ENCODE assay signal across 1 cellular context in the genomic region with DNA sequence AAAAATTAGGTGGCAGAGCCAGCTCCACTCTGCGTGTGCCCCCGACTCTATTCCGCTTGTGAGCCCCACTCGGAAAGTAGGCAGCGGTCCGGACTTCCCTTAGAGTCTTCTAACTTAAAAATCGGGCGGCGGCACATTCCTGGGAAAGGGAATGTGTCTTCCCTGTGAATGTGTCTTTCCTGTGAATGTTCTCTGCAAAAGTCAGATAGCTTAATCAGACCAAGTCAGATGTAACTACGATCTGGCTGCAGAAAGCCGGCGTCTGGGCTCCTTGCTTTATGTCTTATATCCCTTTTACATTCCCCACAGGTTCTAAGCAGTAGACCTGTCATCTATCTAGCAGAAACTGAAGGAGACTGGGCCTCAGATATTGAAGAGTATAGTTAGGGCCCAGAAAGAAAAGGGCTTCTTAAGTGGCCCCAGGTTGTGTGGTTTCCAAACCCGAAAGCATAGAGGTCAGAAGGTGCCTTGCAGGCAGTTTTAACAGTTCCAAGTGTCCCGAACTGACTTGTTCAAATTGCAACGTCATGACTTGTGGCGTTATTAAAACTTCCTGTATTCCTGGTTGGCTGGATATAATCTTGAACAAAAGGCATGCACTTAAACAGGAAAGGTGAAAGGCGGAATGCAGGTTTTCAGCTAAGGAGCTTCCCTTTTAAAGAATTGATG.
TF ChIP-seq lines count a peak whose summit lies in the region.

No MANE protein-coding gene starts in this region.

TF ChIP-seq in HepG2, 621 proteins besides CTCF, POLR2A, EP300 and RAD21 (continued from another document and continues in another):
- TF ChIP-seq, protein P1, sequence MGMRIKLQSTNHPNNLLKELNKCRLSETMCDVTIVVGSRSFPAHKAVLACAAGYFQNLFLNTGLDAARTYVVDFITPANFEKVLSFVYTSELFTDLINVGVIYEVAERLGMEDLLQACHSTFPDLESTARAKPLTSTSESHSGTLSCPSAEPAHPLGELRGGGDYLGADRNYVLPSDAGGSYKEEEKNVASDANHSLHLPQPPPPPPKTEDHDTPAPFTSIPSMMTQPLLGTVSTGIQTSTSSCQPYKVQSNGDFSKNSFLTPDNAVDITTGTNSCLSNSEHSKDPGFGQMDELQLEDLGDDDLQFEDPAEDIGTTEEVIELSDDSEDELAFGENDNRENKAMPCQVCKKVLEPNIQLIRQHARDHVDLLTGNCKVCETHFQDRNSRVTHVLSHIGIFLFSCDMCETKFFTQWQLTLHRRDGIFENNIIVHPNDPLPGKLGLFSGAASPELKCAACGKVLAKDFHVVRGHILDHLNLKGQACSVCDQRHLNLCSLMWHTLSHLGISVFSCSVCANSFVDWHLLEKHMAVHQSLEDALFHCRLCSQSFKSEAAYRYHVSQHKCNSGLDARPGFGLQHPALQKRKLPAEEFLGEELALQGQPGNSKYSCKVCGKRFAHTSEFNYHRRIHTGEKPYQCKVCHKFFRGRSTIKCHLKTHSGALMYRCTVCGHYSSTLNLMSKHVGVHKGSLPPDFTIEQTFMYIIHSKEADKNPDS (CRISPR knock-in tag; IDR thresholded peaks at IDR 0.05): no peak
- TF ChIP-seq PHF8 (CRISPR knock-in tag; IDR thresholded peaks at IDR 0.05) (no peak), ZC3H4 (CRISPR knock-in tag; IDR thresholded peaks at IDR 0.05; ENCODE audit: borderline replicate concordance) (no peak), ZNF777 (CRISPR knock-in tag; IDR thresholded peaks at IDR 0.05) (peak; percentile 3; the same call in 1 of the 2 replicates), GFI1 (CRISPR knock-in tag; IDR thresholded peaks at IDR 0.05; ENCODE audit: borderline replicate concordance) (no peak), MAFF (IDR thresholded peaks at IDR 0.05; ENCODE audit: low read depth, low read length) (peak; percentile 79), THYN1 (CRISPR knock-in tag; IDR thresholded peaks at IDR 0.05; ENCODE audit: borderline replicate concordance, low read depth) (no peak), PRMT3 (CRISPR knock-in tag; IDR thresholded peaks at IDR 0.05; ENCODE audit: borderline replicate concordance, low read depth) (no peak), SOX6 (IDR thresholded peaks at IDR 0.05) (no peak), SOX6 (CRISPR knock-in tag; IDR thresholded peaks at IDR 0.05) (no peak; the same call in 1 of the 2 replicates), HNRNPH1 (optimal IDR thresholded peaks at IDR 0.05; ENCODE audit: low read depth, low read length) (no peak), ZNF570 (CRISPR knock-in tag; IDR thresholded peaks at IDR 0.05; ENCODE audit: borderline replicate concordance) (no peak), ZNF33A (CRISPR knock-in tag; IDR thresholded peaks at IDR 0.05; ENCODE audit: borderline replicate concordance) (0 out of 2 replicates have a peak, but pooled peaks have one; percentile 89), ZNF788 (CRISPR knock-in tag; IDR thresholded peaks at IDR 0.05; ENCODE audit: borderline replicate concordance) (no peak), ZNF124 (CRISPR knock-in tag; IDR thresholded peaks at IDR 0.05) (no peak), ZNF30 (CRISPR knock-in tag; IDR thresholded peaks at IDR 0.05) (no peak), TBL1XR1 (IDR thresholded peaks at IDR 0.05; ENCODE audit: borderline replicate concordance, low read length, partially characterized antibody) (no peak), KDM5A (IDR thresholded peaks at IDR 0.05; ENCODE audit: borderline replicate concordance, low read length) (no peak; the same call in none of the 2 replicates), ZNF253 (CRISPR knock-in tag; IDR thresholded peaks at IDR 0.05; ENCODE audit: borderline replicate concordance) (no peak), KMT2B (CRISPR knock-in tag; IDR thresholded peaks at IDR 0.05) (no peak), NFRKB (IDR thresholded peaks at IDR 0.05) (no peak), ZMYM4 (CRISPR knock-in tag; IDR thresholded peaks at IDR 0.05) (no peak), NR1H2 (CRISPR knock-in tag; IDR thresholded peaks at IDR 0.05; ENCODE audit: borderline replicate concordance, low read depth) (no peak), AGO1 (IDR thresholded peaks at IDR 0.05; ENCODE audit: low read depth, low read length, poor library complexity, severe bottlenecking) (no peak), GZF1 (CRISPR knock-in tag; IDR thresholded peaks at IDR 0.05) (no peak), ZKSCAN5 (CRISPR knock-in tag; IDR thresholded peaks at IDR 0.05) (no peak), PAF1 (CRISPR knock-in tag; IDR thresholded peaks at IDR 0.05) (no peak), ZNF607 (CRISPR knock-in tag; IDR thresholded peaks at IDR 0.05; ENCODE audit: borderline replicate concordance) (no peak), SP5 (CRISPR knock-in tag; IDR thresholded peaks at IDR 0.05; ENCODE audit: borderline replicate concordance, low read depth) (no peak), FOSL2 (CRISPR knock-in tag; IDR thresholded peaks at IDR 0.05) (no peak), NFYC (CRISPR knock-in tag; IDR thresholded peaks at IDR 0.05) (0 out of 2 replicates have a peak, but pooled peaks have one; percentile 12), ZNF773 (CRISPR knock-in tag; IDR thresholded peaks at IDR 0.05; ENCODE audit: borderline replicate concordance) (no peak), MAFG (CRISPR knock-in tag; IDR thresholded peaks at IDR 0.05) (peak; percentile 9; the same call in 1 of the 2 replicates), ZNF720 (CRISPR knock-in tag; IDR thresholded peaks at IDR 0.05) (no peak), ZNF317 (CRISPR knock-in tag; IDR thresholded peaks at IDR 0.05) (0 out of 2 replicates have a peak, but pooled peaks have one; percentile 4), NCOA1 (CRISPR knock-in tag; IDR thresholded peaks at IDR 0.05) (no peak), ZNF446 (CRISPR knock-in tag; IDR thresholded peaks at IDR 0.05) (no peak), FOXC1 (CRISPR knock-in tag; IDR thresholded peaks at IDR 0.05; ENCODE audit: borderline replicate concordance) (no peak), CREB1 (IDR thresholded peaks at IDR 0.05) (peak; percentile 64), CREB1 (CRISPR knock-in tag; IDR thresholded peaks at IDR 0.05) (no peak; the same call in 1 of the 2 replicates), EZH2 (conservative IDR thresholded peaks at IDR 0.05; ENCODE audit: low read depth, low read length) (no peak), ZNF713 (CRISPR knock-in tag; IDR thresholded peaks at IDR 0.05) (no peak), ZNF138 (CRISPR knock-in tag; IDR thresholded peaks at IDR 0.05; ENCODE audit: low read depth) (no peak)
- TF ChIP-seq, protein P2, sequence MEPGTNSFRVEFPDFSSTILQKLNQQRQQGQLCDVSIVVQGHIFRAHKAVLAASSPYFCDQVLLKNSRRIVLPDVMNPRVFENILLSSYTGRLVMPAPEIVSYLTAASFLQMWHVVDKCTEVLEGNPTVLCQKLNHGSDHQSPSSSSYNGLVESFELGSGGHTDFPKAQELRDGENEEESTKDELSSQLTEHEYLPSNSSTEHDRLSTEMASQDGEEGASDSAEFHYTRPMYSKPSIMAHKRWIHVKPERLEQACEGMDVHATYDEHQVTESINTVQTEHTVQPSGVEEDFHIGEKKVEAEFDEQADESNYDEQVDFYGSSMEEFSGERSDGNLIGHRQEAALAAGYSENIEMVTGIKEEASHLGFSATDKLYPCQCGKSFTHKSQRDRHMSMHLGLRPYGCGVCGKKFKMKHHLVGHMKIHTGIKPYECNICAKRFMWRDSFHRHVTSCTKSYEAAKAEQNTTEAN (CRISPR knock-in tag; conservative IDR thresholded peaks at IDR 0.05): no peak
- TF ChIP-seq, protein P3, sequence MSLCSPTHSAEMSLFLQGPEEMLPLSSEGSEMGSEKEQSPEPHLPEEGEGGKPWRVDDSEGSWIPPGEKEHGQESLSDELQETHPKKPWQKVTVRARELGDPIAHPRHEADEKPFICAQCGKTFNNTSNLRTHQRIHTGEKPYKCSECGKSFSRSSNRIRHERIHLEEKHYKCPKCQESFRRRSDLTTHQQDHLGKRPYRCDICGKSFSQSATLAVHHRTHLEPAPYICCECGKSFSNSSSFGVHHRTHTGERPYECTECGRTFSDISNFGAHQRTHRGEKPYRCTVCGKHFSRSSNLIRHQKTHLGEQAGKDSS (CRISPR knock-in tag; IDR thresholded peaks at IDR 0.05; ENCODE audit: borderline replicate concordance, low read depth): no peak
- TF ChIP-seq, protein P4, sequence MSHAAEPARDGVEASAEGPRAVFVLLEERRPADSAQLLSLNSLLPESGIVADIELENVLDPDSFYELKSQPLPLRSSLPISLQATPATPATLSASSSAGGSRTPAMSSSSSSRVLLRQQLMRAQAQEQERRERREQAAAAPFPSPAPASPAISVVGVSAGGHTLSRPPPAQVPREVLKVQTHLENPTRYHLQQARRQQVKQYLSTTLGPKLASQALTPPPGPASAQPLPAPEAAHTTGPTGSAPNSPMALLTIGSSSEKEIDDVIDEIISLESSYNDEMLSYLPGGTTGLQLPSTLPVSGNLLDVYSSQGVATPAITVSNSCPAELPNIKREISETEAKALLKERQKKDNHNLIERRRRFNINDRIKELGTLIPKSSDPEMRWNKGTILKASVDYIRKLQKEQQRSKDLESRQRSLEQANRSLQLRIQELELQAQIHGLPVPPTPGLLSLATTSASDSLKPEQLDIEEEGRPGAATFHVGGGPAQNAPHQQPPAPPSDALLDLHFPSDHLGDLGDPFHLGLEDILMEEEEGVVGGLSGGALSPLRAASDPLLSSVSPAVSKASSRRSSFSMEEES (CRISPR knock-in tag; IDR thresholded peaks at IDR 0.05): no peak
- TF ChIP-seq, protein P5, sequence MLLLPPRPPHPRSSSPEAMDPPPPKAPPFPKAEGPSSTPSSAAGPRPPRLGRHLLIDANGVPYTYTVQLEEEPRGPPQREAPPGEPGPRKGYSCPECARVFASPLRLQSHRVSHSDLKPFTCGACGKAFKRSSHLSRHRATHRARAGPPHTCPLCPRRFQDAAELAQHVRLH (CRISPR knock-in tag; IDR thresholded peaks at IDR 0.05; ENCODE audit: borderline replicate concordance, low read depth): no peak
- TF ChIP-seq, protein P6, sequence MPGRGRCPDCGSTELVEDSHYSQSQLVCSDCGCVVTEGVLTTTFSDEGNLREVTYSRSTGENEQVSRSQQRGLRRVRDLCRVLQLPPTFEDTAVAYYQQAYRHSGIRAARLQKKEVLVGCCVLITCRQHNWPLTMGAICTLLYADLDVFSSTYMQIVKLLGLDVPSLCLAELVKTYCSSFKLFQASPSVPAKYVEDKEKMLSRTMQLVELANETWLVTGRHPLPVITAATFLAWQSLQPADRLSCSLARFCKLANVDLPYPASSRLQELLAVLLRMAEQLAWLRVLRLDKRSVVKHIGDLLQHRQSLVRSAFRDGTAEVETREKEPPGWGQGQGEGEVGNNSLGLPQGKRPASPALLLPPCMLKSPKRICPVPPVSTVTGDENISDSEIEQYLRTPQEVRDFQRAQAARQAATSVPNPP (CRISPR knock-in tag; IDR thresholded peaks at IDR 0.05): no peak
- TF ChIP-seq, protein P7, sequence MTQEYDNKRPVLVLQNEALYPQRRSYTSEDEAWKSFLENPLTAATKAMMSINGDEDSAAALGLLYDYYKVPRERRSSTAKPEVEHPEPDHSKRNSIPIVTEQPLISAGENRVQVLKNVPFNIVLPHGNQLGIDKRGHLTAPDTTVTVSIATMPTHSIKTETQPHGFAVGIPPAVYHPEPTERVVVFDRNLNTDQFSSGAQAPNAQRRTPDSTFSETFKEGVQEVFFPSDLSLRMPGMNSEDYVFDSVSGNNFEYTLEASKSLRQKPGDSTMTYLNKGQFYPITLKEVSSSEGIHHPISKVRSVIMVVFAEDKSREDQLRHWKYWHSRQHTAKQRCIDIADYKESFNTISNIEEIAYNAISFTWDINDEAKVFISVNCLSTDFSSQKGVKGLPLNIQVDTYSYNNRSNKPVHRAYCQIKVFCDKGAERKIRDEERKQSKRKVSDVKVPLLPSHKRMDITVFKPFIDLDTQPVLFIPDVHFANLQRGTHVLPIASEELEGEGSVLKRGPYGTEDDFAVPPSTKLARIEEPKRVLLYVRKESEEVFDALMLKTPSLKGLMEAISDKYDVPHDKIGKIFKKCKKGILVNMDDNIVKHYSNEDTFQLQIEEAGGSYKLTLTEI (CRISPR knock-in tag; conservative IDR thresholded peaks at IDR 0.05): no peak
- TF ChIP-seq, protein P8, sequence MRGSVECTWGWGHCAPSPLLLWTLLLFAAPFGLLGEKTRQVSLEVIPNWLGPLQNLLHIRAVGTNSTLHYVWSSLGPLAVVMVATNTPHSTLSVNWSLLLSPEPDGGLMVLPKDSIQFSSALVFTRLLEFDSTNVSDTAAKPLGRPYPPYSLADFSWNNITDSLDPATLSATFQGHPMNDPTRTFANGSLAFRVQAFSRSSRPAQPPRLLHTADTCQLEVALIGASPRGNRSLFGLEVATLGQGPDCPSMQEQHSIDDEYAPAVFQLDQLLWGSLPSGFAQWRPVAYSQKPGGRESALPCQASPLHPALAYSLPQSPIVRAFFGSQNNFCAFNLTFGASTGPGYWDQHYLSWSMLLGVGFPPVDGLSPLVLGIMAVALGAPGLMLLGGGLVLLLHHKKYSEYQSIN (CRISPR knock-in tag; IDR thresholded peaks at IDR 0.05; ENCODE audit: borderline replicate concordance): no peak
- TF ChIP-seq, protein P9, sequence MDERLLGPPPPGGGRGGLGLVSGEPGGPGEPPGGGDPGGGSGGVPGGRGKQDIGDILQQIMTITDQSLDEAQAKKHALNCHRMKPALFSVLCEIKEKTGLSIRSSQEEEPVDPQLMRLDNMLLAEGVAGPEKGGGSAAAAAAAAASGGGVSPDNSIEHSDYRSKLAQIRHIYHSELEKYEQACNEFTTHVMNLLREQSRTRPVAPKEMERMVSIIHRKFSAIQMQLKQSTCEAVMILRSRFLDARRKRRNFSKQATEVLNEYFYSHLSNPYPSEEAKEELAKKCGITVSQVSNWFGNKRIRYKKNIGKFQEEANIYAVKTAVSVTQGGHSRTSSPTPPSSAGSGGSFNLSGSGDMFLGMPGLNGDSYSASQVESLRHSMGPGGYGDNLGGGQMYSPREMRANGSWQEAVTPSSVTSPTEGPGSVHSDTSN (CRISPR knock-in tag; IDR thresholded peaks at IDR 0.05): no peak
- TF ChIP-seq, protein P10, sequence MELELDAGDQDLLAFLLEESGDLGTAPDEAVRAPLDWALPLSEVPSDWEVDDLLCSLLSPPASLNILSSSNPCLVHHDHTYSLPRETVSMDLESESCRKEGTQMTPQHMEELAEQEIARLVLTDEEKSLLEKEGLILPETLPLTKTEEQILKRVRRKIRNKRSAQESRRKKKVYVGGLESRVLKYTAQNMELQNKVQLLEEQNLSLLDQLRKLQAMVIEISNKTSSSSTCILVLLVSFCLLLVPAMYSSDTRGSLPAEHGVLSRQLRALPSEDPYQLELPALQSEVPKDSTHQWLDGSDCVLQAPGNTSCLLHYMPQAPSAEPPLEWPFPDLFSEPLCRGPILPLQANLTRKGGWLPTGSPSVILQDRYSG (CRISPR knock-in tag; IDR thresholded peaks at IDR 0.05): no peak
- TF ChIP-seq, protein P11, sequence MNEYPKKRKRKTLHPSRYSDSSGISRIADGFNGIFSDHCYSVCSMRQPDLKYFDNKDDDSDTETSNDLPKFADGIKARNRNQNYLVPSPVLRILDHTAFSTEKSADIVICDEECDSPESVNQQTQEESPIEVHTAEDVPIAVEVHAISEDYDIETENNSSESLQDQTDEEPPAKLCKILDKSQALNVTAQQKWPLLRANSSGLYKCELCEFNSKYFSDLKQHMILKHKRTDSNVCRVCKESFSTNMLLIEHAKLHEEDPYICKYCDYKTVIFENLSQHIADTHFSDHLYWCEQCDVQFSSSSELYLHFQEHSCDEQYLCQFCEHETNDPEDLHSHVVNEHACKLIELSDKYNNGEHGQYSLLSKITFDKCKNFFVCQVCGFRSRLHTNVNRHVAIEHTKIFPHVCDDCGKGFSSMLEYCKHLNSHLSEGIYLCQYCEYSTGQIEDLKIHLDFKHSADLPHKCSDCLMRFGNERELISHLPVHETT (CRISPR knock-in tag; conservative IDR thresholded peaks at IDR 0.05): no peak
- TF ChIP-seq, protein P12, sequence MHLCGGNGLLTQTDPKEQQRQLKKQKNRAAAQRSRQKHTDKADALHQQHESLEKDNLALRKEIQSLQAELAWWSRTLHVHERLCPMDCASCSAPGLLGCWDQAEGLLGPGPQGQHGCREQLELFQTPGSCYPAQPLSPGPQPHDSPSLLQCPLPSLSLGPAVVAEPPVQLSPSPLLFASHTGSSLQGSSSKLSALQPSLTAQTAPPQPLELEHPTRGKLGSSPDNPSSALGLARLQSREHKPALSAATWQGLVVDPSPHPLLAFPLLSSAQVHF (CRISPR knock-in tag; IDR thresholded peaks at IDR 0.05): no peak
